33 cellular contexts compared by ENCODE assay signal in the genomic region with DNA sequence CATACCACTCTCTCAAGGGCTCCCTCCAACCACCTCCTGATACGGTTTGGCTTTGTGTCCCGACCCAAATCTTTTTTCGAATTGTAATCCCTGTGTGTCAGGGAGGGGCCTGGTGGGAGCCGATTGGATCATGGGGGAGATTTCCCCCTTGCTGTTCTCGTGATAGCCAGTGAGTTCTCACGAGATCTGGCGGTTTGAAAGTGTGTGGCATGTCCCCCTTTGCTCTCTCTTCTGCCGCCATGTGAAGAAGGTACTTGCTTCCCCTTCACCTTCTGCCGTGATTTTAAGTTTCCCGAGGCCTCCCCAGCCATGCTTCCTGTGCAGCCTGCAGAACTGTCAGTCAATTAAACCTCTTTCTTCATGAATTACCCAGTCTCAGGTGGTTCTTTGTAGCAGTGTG. TPM values are rescaled to one million over a fixed set of nuclear protein-coding genes. Genes with fewer than 3 reads are reported as not detected.
"Had no signal": no experiment of that assay in that cellular context is flagged by ENCODE, and none has a peak within 500 bp of the region (broad histone marks: within the 10 kb centered on the region; RNA-seq: fewer than 3 reads in every experiment).

No MANE protein-coding gene starts in this region.

- H3K4me1 ChIP-seq: esophagus squamous epithelium, gastrocnemius medialis, heart right ventricle, left ventricle myocardium inferior, lower lobe of right lung had no signal

- FAIRE-seq: colon, endometrium, islet of Langerhans, kidney had no signal

- H3K27ac ChIP-seq: coronary artery, dorsolateral prefrontal cortex, epithelial cell of prostate, esophagus squamous epithelium, gastrocnemius medialis, heart right ventricle, left ventricle myocardium inferior, lower lobe of right lung had no signal

- H3K9me3 ChIP-seq: esophagus squamous epithelium, gastrocnemius medialis, lower lobe of right lung, mucosa of descending colon had no signal

- H3K9me3 Mint-ChIP-seq: mesothelial cell of epicardium had no signal

- H3K4me3 Mint-ChIP-seq: mesothelial cell of epicardium; naive B cell; naive thymus-derived CD8-positive, alpha-beta T cell had no signal

- DNase-seq: dermis blood vessel endothelial cell; dorsolateral prefrontal cortex; effector CD4-positive, alpha-beta T cell; effector memory CD4-positive, alpha-beta T cell; erythroblast; esophagus squamous epithelium; foreskin fibroblast; foreskin melanocyte; gastrocnemius medialis; glutamatergic neuron; head of caudate nucleus; heart right ventricle; hippocampal formation; kidney; kidney glomerular epithelial cell; left colon; left ventricle myocardium inferior; lower lobe of right lung; mesenchymal stem cell; mucosa of descending colon; naive B cell; naive thymus-derived CD8-positive, alpha-beta T cell had no signal

- H3K27me3 ChIP-seq: gastrocnemius medialis had no signal

- H3K27ac Mint-ChIP-seq: mesothelial cell of epicardium, naive B cell had no signal

- H3K36me3 Mint-ChIP-seq: mesothelial cell of epicardium had no signal

- ATAC-seq: esophagus mucosa; gastrocnemius medialis; heart right ventricle; left colon; left lobe of liver; mucosa of descending colon; naive thymus-derived CD8-positive, alpha-beta T cell had no signal

- H3K4me3 ChIP-seq: coronary artery, dorsolateral prefrontal cortex, esophagus squamous epithelium, gastrocnemius medialis, heart right ventricle, left ventricle myocardium inferior, lower lobe of right lung, mucosa of descending colon had no signal

- H3K36me3 ChIP-seq: gastrocnemius medialis, left ventricle myocardium inferior had no signal

- H3K4me1 Mint-ChIP-seq: mesothelial cell of epicardium; naive thymus-derived CD8-positive, alpha-beta T cell had no signal

RNA-seq across cellular contexts. Expression of gene SLC15A1, which starts 34.7 kb away (rescaled TPM):
- total RNA-seq: dermis blood vessel endothelial cell; gastrocnemius medialis; glomerular endothelial cell; heart right ventricle; left ventricle myocardium inferior; lower lobe of right lung; lung microvascular endothelial cell; myocyte; naive thymus-derived CD8-positive, alpha-beta T cell had no signal
- polyA plus RNA-seq: naive thymus-derived CD8-positive, alpha-beta T cell had no signal
